8 cellular contexts compared by ENCODE assay signal in genomic region chr1:158117854-158118691, GRCh38.
DNase-seq lines count a peak whose midpoint lies in the region; ATAC-seq and TF ChIP-seq lines count a peak whose summit lies in the region.

No MANE protein-coding gene starts in this region.

- peaks cover 64 to 83% of the 10 kb centered on the region in 2 donors for H3K27me3 Mint-ChIP-seq in effector memory CD8-positive, alpha-beta T cell

- no peak overlapping the region for H3K27ac Mint-ChIP-seq in effector memory CD8-positive, alpha-beta T cell

- peak overlapping the region; percentile 13 to 57 for H3K4me3 Mint-ChIP-seq in effector memory CD8-positive, alpha-beta T cell

- TF ChIP-seq POLR2A in suprapubic skin (IDR thresholded peaks at IDR 0.05): no peak

- H3K36me3 Mint-ChIP-seq in effector memory CD8-positive, alpha-beta T cell (ENCODE audit: insufficient read depth): no peaks in the 10 kb centered on the region

- peak overlapping the region; percentile 27 for H3K4me3 ChIP-seq in suprapubic skin

- H3K9me3 ChIP-seq in suprapubic skin: no peaks in the 10 kb centered on the region

- peaks cover 18% of the 10 kb centered on the region for H3K4me1 ChIP-seq in suprapubic skin

- WGBS in suprapubic skin: 12% methylated on average over 22 of the region's 22 CpGs

- H3K27me3 ChIP-seq in suprapubic skin: peaks cover 25% of the 10 kb centered on the region

- TF ChIP-seq EP300 in suprapubic skin (IDR thresholded peaks at IDR 0.05): no peak

- H3K27ac ChIP-seq in suprapubic skin: no peak overlapping the region

- DNase-seq in DMS114 treated with DMSO at 0.1 percent for 48 hours (lab: John Stamatoyannopoulos, UW; ENCODE audit: unreplicated experiment) (peak; percentile 81), LHCN-M2 (ENCODE audit: low read depth) (peak; percentile 47), mucosa of gallbladder (ENCODE audit: low spot score) (peak; percentile 31), suprapubic skin (ENCODE audit: low spot score in 2 of 2) (peak in 1 of 2 donors; percentile 71)
- DNase-seq in activated CD4-positive, alpha-beta T cell treated with anti-CD3 and anti-CD28 coated beads for 4 hours: peak; percentile 22 to 27
- DNase-seq in effector memory CD8-positive, alpha-beta T cell: peak; percentile 17 to 31 (median 26)

- peaks cover 11 to 13% of the 10 kb centered on the region in 2 donors for H3K4me1 Mint-ChIP-seq in effector memory CD8-positive, alpha-beta T cell (ENCODE audit: low read depth in 2 of 2)

- H3K36me3 ChIP-seq in suprapubic skin: no peaks in the 10 kb centered on the region

- TF ChIP-seq CTCF in suprapubic skin (IDR thresholded peaks at IDR 0.05): peak in 1 of 2 donors; percentile 51

- ATAC-seq in effector memory CD8-positive, alpha-beta T cell (replicated peaks): peak; percentile 71
- ATAC-seq in HG03457 (IDR thresholded peaks at IDR 0.05; ENCODE audit: unreplicated experiment) (no peak), GM21737 (IDR thresholded peaks at IDR 0.05; ENCODE audit: unreplicated experiment) (no peak)

- H3K9me3 Mint-ChIP-seq in effector memory CD8-positive, alpha-beta T cell: no peaks in the 10 kb centered on the region
